9 cellular contexts compared by ENCODE assay signal in genomic region chr19:2047449-2048103, GRCh38. TPM values are rescaled to one million over a fixed set of nuclear protein-coding genes. Genes with fewer than 3 reads are reported as not detected.
DNase-seq lines count a peak whose midpoint lies in the region; ATAC-seq and TF ChIP-seq lines count a peak whose summit lies in the region.
"Had no signal": no experiment of that assay in that cellular context is flagged by ENCODE, and none has a peak within 500 bp of the region (broad histone marks: within the 10 kb centered on the region; RNA-seq: fewer than 3 reads in every experiment).

No MANE protein-coding gene starts in this region.

- peak in 1 of 2 donors; percentile 26 for TF ChIP-seq POLR2A in adrenal gland (IDR thresholded peaks at IDR 0.05)
- TF ChIP-seq POLR2A in right lobe of liver (IDR thresholded peaks at IDR 0.05) = no peak
- no peak for TF ChIP-seq POLR2A in uterus (IDR thresholded peaks at IDR 0.05)

- H3K9me3 ChIP-seq in adrenal gland (replicated peaks in 1 of 3) (no peaks in the 10 kb centered on the region), right lobe of liver (no peaks in the 10 kb centered on the region), uterus (no peaks in the 10 kb centered on the region)

- DNase-seq in activated naive CD4-positive, alpha-beta T cell treated with anti-CD3 and anti-CD28 coated beads, Interleukin-2, amount 10 ng/mL, durations not matched to agents 7 days and 5 days = no peak
- DNase-seq in activated naive CD4-positive, alpha-beta T cell treated with Interleukin-2 at 50 U/mL for 16 hours = no peak
- DNase-seq in adrenal gland (peak; percentile 86 to 94 (median 92)), right lobe of liver (peak; percentile 83 to 88 (median 87)), uterus (peak in 1 of 2 donors; percentile 68), SHP77 (lab: John Stamatoyannopoulos, UW) (no peak), NCI-H187 (lab: John Stamatoyannopoulos, UW) (no peak)

- H3K4me1 Mint-ChIP-seq in activated naive CD4-positive, alpha-beta T cell treated with anti-CD3 and anti-CD28 coated beads, Interleukin-2, amount 10 ng/mL, durations not matched to agents 7 days and 5 days = peaks cover 56% of the 10 kb centered on the region

- H3K27me3 Mint-ChIP-seq in activated naive CD4-positive, alpha-beta T cell treated with anti-CD3 and anti-CD28 coated beads, Interleukin-2, amount 10 ng/mL, durations not matched to agents 7 days and 5 days = no peaks in the 10 kb centered on the region

- H3K27me3 ChIP-seq in adrenal gland (no peaks in the 10 kb centered on the region), right lobe of liver (no peaks in the 10 kb centered on the region), uterus (no peaks in the 10 kb centered on the region)

- intact Hi-C loops in adrenal gland (cut with DNase I) = no loop called here
- intact Hi-C loops in right lobe of liver (cut with DNase I) = no loop called here
- intact Hi-C loops in uterus (cut with DNase I; ENCODE audit: low total_unique reads) = no loop called here

- no peak overlapping the region for H3K4me3 Mint-ChIP-seq in activated naive CD4-positive, alpha-beta T cell treated with anti-CD3 and anti-CD28 coated beads, Interleukin-2, amount 10 ng/mL, durations not matched to agents 7 days and 5 days

- WGBS in adrenal gland, 4 donors = 48 to 60% (median 49%) methylated on average over 1 to 22 of the region's 22 CpGs
- 48% methylated on average over 4 of the region's 22 CpGs for WGBS in right lobe of liver (ENCODE audit: insufficient coverage, low coverage, low lambda C conversion rate, missing lambda C conversion rate)

- peak overlapping the region; percentile 68 for H3K27ac Mint-ChIP-seq in activated naive CD4-positive, alpha-beta T cell treated with anti-CD3 and anti-CD28 coated beads, Interleukin-2, amount 10 ng/mL, durations not matched to agents 7 days and 5 days

- peak overlapping the region; percentile 50 to 99 (median 98) for H3K27ac ChIP-seq in adrenal gland
- H3K27ac ChIP-seq in right lobe of liver = peak overlapping the region; percentile 8 to 99 (median 98)
- H3K27ac ChIP-seq in uterus = peak overlapping the region; percentile 97 to 100
- H3K27ac ChIP-seq: KMS-11 had no signal

- CTCF ChIA-PET in activated naive CD4-positive, alpha-beta T cell treated with anti-CD3 and anti-CD28 coated beads, Interleukin-2, amount 10 ng/mL, durations not matched to agents 7 days and 5 days (lab: Charles Lee) = no interaction called here

- ATAC-seq in right lobe of liver (peak in 2 of 4 donors; percentile 2 to 12), GM21619 (IDR thresholded peaks at IDR 0.05; ENCODE audit: unreplicated experiment) (no peak)

- no peaks in the 10 kb centered on the region for H3K9me3 Mint-ChIP-seq in activated naive CD4-positive, alpha-beta T cell treated with anti-CD3 and anti-CD28 coated beads, Interleukin-2, amount 10 ng/mL, durations not matched to agents 7 days and 5 days

- H3K4me1 ChIP-seq in adrenal gland (replicated peaks in 1 of 2) (peaks cover 76 to 82% of the 10 kb centered on the region in 2 donors), right lobe of liver (peaks cover 1 to 83% (median 46%) of the 10 kb centered on the region in 4 donors), uterus (peaks cover 7 to 38% of the 10 kb centered on the region in 2 donors)

- peak overlapping the region in 1 of 4 donors; percentile 99 for H3K4me3 ChIP-seq in adrenal gland
- H3K4me3 ChIP-seq in right lobe of liver = peak overlapping the region in 1 of 3 donors; percentile 80
- H3K4me3 ChIP-seq in uterus = no peak overlapping the region

- H3K36me3 ChIP-seq in adrenal gland (replicated peaks in 1 of 2) (peaks cover 0 to 52% of the 10 kb centered on the region in 2 donors), right lobe of liver (peaks cover 0 to 38% (median 5%) of the 10 kb centered on the region in 4 donors), uterus (no peaks in the 10 kb centered on the region)

- TF ChIP-seq CTCF in adrenal gland (IDR thresholded peaks at IDR 0.05) (no peak), right lobe of liver (IDR thresholded peaks at IDR 0.05) (no peak), uterus (IDR thresholded peaks at IDR 0.05) (no peak)

- H3K36me3 Mint-ChIP-seq in activated naive CD4-positive, alpha-beta T cell treated with anti-CD3 and anti-CD28 coated beads, Interleukin-2, amount 10 ng/mL, durations not matched to agents 7 days and 5 days = peaks cover 21% of the 10 kb centered on the region

RNA-seq across cellular contexts. Expression of gene MKNK2, which starts 3.5 kb away (rescaled TPM):
- 100 to 1,000 TPM; 106 to 440 (median 171) TPM for total RNA-seq in adrenal gland
- 100 to 1,000 TPM in 2 of 3 donors, 10 to 100 TPM in 1; 30.4 to 238 (median 140) TPM for polyA plus RNA-seq in adrenal gland
- total RNA-seq in right lobe of liver = 100 to 1,000 TPM in 4 of 6 experiments, 10 to 100 TPM in 2; 80.5 to 218 (median 117) TPM
- total RNA-seq in uterus = 100 to 1,000 TPM in 2 of 4 donors, 10 to 100 TPM in 2; 34.6 to 155 (median 81.7) TPM

RNA-seq across cellular contexts. Expression of gene BTBD2, which starts 32.1 kb away (rescaled TPM):
- 100 to 1,000 TPM in 1 of 8 donors, 10 to 100 TPM in 7; 55.0 to 122 (median 82.4) TPM for total RNA-seq in adrenal gland
- polyA plus RNA-seq in adrenal gland = 10 to 100 TPM; 11.8 to 87.5 (median 57.7) TPM
- total RNA-seq in right lobe of liver = 10 to 100 TPM; 22.2 to 42.6 (median 29.2) TPM
- total RNA-seq in uterus = 100 to 1,000 TPM in 1 of 4 donors, 10 to 100 TPM in 3; 48.2 to 105 (median 61.8) TPM

RNA-seq across cellular contexts. Expression of gene MOB3A, which starts 48.5 kb away (rescaled TPM):
- total RNA-seq in adrenal gland (10 to 100 TPM; 25.5 to 54.0 (median 45.2) TPM), right lobe of liver (10 to 100 TPM in 4 of 6 experiments, 1 to 10 TPM in 2; 8.3 to 13.8 (median 10.8) TPM), uterus (10 to 100 TPM; 10.2 to 81.4 (median 20.7) TPM)
- 10 to 100 TPM; 13.6 to 22.4 (median 16.0) TPM for polyA plus RNA-seq in adrenal gland

RNA-seq across cellular contexts. Expression of gene IZUMO4, which starts 49.1 kb away (rescaled TPM):
- 1 to 10 TPM in 6 of 8 donors, under 1 TPM in 2; 0.69 to 8.7 (median 2.1) TPM for total RNA-seq in adrenal gland
- polyA plus RNA-seq in adrenal gland = 10 to 100 TPM in 2 of 3 donors, 1 to 10 TPM in 1; 2.6 to 24.6 (median 17.4) TPM
- total RNA-seq in right lobe of liver = 1 to 10 TPM in 5 of 6 experiments, not detected in 1; 1.2 to 6.9 (median 4.2) TPM
- total RNA-seq in uterus = 10 to 100 TPM in 1 of 4 donors, 1 to 10 TPM in 3; 1.5 to 86.1 (median 5.7) TPM

Comparison
In these comparisons a context has a peak if more than half of its experiments do, and no peak if none do; other contexts are left out.
1. DNase-seq: peak in adrenal gland (7 of 7) and right lobe of liver (3 of 3); none in activated naive CD4-positive, alpha-beta T cell treated with anti-CD3 and anti-CD28 coated beads, Interleukin-2, amount 10 ng/mL, durations not matched to agents 7 days and 5 days (single experiment), activated naive CD4-positive, alpha-beta T cell treated with Interleukin-2 at 50 U/mL for 16 hours (single experiment), SHP77 (0 of 2) and NCI-H187 (0 of 2).
2. Peak in every context shown above with its lines, with median percentiles within 50 percentile points of each other: H3K27ac ChIP-seq.